Comparison of ENCODE assay signal across 8 cellular contexts in the genomic region with DNA sequence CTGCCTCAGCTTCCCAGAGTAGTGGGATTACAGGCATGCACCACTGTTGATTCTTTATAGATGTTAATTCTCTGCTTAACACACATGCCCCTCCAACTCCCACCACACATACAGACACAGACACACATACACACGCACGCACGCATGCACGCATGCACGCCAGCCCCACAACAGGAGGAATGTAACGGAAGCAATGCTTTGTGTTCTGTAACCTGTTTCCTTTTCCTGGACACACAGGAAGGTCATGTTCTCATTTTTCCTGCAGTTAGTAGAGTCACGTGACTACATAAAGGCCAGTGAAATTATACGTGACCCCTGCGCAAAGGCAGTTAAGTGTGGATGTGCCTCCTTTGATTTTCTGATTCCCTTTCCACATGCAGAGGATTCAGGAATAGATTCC. TPM values are rescaled to one million over a fixed set of nuclear protein-coding genes. Genes with fewer than 3 reads are reported as not detected.
DNase-seq lines count a peak whose midpoint lies in the region; FAIRE-seq and TF ChIP-seq lines count a peak whose summit lies in the region.
"Not testable (repeated sequence)": the region's sequence is repeated elsewhere in the genome, so short reads cannot be mapped to it uniquely, and the experiment has no call there.
"Had no signal": no experiment of that assay in that cellular context is flagged by ENCODE, and none has a peak within 500 bp of the region (broad histone marks: within the 10 kb centered on the region; RNA-seq: fewer than 3 reads in every experiment).

No MANE protein-coding gene starts in this region.

- peak; percentile 78 for FAIRE-seq in endothelial cell of umbilical vein (lab: Jason Lieb, UNC)

- H3K9ac ChIP-seq in endothelial cell of umbilical vein (replicated peaks; ENCODE audit: extremely low read depth, insufficient read depth, low read length); neural progenitor cell: not testable (repeated sequence)

- H3K4me1 ChIP-seq in SJCRH30; endothelial cell of umbilical vein (ENCODE audit: control insufficient read depth, extremely low read depth, insufficient read depth, low read length); neural progenitor cell: not testable (repeated sequence)
- H3K4me1 ChIP-seq in left ventricle myocardium inferior: peaks cover 34% of the 10 kb centered on the region

- not testable (repeated sequence) for H3K4me2 ChIP-seq in endothelial cell of umbilical vein (ENCODE audit: insufficient read depth, low read length); neural progenitor cell

- CTCF ChIA-PET in endothelial cell of umbilical vein (lab: Charles Lee): interaction anchor here (0.8 to 1.6 kb wide), 2 partner anchors 18 to 37 kb away, joined by 3 read pairs; no protein-coding TSS in a partner anchor

- H3K4me3 Mint-ChIP-seq in neural progenitor cell: not testable (repeated sequence)

- H3K9me1 ChIP-seq in endothelial cell of umbilical vein (replicated peaks; ENCODE audit: control insufficient read depth, extremely low read depth, insufficient read depth, low read length): not testable (repeated sequence)

- not testable (repeated sequence) for H3K9me3 Mint-ChIP-seq in neural progenitor cell

- H3K4me1 Mint-ChIP-seq in neural progenitor cell: not testable (repeated sequence)

- H3K79me2 ChIP-seq in endothelial cell of umbilical vein (ENCODE audit: control insufficient read depth, insufficient read depth, low read length); neural progenitor cell (ENCODE audit: low read depth): not testable (repeated sequence)

- H3K27ac ChIP-seq in SJCRH30 (peak overlapping the region; percentile 34; the same call in 1 of the 2 replicates), left ventricle myocardium inferior (replicated peaks) (peak overlapping the region; percentile 86)
- not testable (repeated sequence) for H3K27ac ChIP-seq in endothelial cell of umbilical vein (ENCODE audit: insufficient read depth, low read depth, low read length); neural progenitor cell

- not testable (repeated sequence) for H4K20me1 ChIP-seq in endothelial cell of umbilical vein (replicated peaks; ENCODE audit: control insufficient read depth, extremely low read depth, insufficient read depth, low read length); neural progenitor cell (ENCODE audit: low read depth)

- dilution Hi-C loops in endothelial cell of umbilical vein (cut with MboI; ENCODE audit: extremely low pct_ligation_motif_present, low sequenced_read_pairs): not testable (repeated sequence)

- intact Hi-C loops in endothelial cell of umbilical vein (cut with micrococcal nuclease); left ventricle myocardium inferior (cut with micrococcal nuclease): not testable (repeated sequence)

- H3K27me3 ChIP-seq in SJCRH30; endothelial cell of umbilical vein (ENCODE audit: control insufficient read depth in 2 of 2, insufficient read depth in 2 of 2, low read length in 2 of 2); left ventricle myocardium inferior (ENCODE audit: low read depth); neural progenitor cell: not testable (repeated sequence)

- not testable (repeated sequence) for H3K27me3 Mint-ChIP-seq in neural progenitor cell (ENCODE audit: insufficient read depth, low read depth)

- not testable (repeated sequence) for H3K36me3 Mint-ChIP-seq in neural progenitor cell

- not testable (repeated sequence) for TF ChIP-seq CTCF in endothelial cell of umbilical vein (IDR thresholded peaks at IDR 0.05; ENCODE audit: extremely low read depth in 1 of 2, insufficient read depth in 1 of 2, low read depth in 1 of 2, low read length in 2 of 2); left ventricle myocardium inferior (IDR thresholded peaks at IDR 0.05; ENCODE audit: borderline replicate concordance); neural progenitor cell (IDR thresholded peaks at IDR 0.05)

- not testable (repeated sequence) for H2AFZ ChIP-seq in endothelial cell of umbilical vein (ENCODE audit: low read depth, low read length); neural progenitor cell (replicated peaks)

- H3K27ac Mint-ChIP-seq in neural progenitor cell: peak overlapping the region; percentile 42

- POLR2A ChIA-PET in endothelial cell of umbilical vein (lab: Charles Lee): interaction anchor here (1.1 kb wide), 1 partner anchor 8 kb away, joined by 7 read pairs; a partner anchor contains a TSS

- not testable (repeated sequence) for TF ChIP-seq POLR2A in endothelial cell of umbilical vein (IDR thresholded peaks at IDR 0.05; ENCODE audit: low read depth, low read length)

- H3F3A ChIP-seq in neural progenitor cell (ENCODE audit: low read depth): not testable (repeated sequence)

- not testable (repeated sequence) for H3K36me3 ChIP-seq in SJCRH30; endothelial cell of umbilical vein (ENCODE audit: control insufficient read depth in 2 of 2, extremely low read depth in 1 of 2, insufficient read depth in 2 of 2, low read length in 2 of 2); left ventricle myocardium inferior; neural progenitor cell

- not testable (repeated sequence) for H3K4me3 ChIP-seq in SJCRH30; endothelial cell of umbilical vein (replicated peaks in 1 of 3; ENCODE audit: insufficient read depth in 1 of 3, low read depth in 1 of 3, low read length in 3 of 3); left ventricle myocardium inferior; neural progenitor cell

- BruUV-seq in endothelial cell of umbilical vein (replicated peaks; lab: Mats Ljungman, UMichigan): not testable (repeated sequence)

- DNase-seq in SJCRH30; left ventricle myocardium inferior; neural progenitor cell (ENCODE audit: low spot score): not testable (repeated sequence)
- DNase-seq in dermis blood vessel endothelial cell (peak; percentile 69), endothelial cell of umbilical vein (ENCODE audit: low read depth, low spot score) (peak; percentile 43), lung microvascular endothelial cell (ENCODE audit: low read depth in 2 of 2) (peak; percentile 54 to 93)

- H3K9me3 ChIP-seq in SJCRH30 (replicated peaks); endothelial cell of umbilical vein (replicated peaks; ENCODE audit: control insufficient read depth, insufficient read depth, low read length); left ventricle myocardium inferior (replicated peaks); neural progenitor cell (ENCODE audit: low read depth): not testable (repeated sequence)

RNA-seq across cellular contexts. Expression of a gene that starts 8.0 kb away (rescaled TPM):
- total RNA-seq in SJCRH30 (2014; rRNA removed; shearing (Covaris generic)): 33.5 and 34.2 TPM in 2 replicates
- total RNA-seq in dermis blood vessel endothelial cell: 269 and 319 TPM in 2 replicates
- 197 and 201 TPM in 2 replicates for total RNA-seq in endothelial cell of umbilical vein
- polyA plus RNA-seq in endothelial cell of umbilical vein: 56.0 and 59.0 TPM in 2 replicates
- polyA plus RNA-seq in endothelial cell of umbilical vein (2011; cell fraction: cytosol; rRNA removed): 34.9 and 37.7 TPM in 2 replicates
- polyA plus RNA-seq in endothelial cell of umbilical vein (2011; cell fraction: nucleus; rRNA removed): 164 and 190 TPM in 2 replicates
- polyA plus RNA-seq in endothelial cell of umbilical vein (2012): 51.7 and 108 TPM in 2 replicates
- polyA minus RNA-seq in endothelial cell of umbilical vein: 37.2 and 45.0 TPM in 2 replicates
- polyA minus RNA-seq in endothelial cell of umbilical vein (2011; cell fraction: cytosol; rRNA and poly(A)+ RNA removed): 7.0 TPM
- 46.6 and 75.9 TPM in 2 replicates for polyA minus RNA-seq in endothelial cell of umbilical vein (2011; cell fraction: nucleus; rRNA and poly(A)+ RNA removed)
- 245 TPM for total RNA-seq in left ventricle myocardium inferior
- 93.1 and 180 TPM in 2 replicates for total RNA-seq in lung microvascular endothelial cell
- total RNA-seq in neural progenitor cell (ENCODE audit: low replicate concordance): 14.1 and 24.0 TPM in 2 replicates

RNA-seq across cellular contexts. Expression of a gene that starts 34.2 kb away (rescaled TPM):
- 0.24 TPM in 1 of 2 replicates, not detected in the other for total RNA-seq in SJCRH30 (2014; rRNA removed; shearing (Covaris generic))
- total RNA-seq in dermis blood vessel endothelial cell: 18.7 and 33.7 TPM in 2 replicates
- total RNA-seq in endothelial cell of umbilical vein: 29.6 TPM in 2 replicates
- polyA plus RNA-seq in endothelial cell of umbilical vein: 87.1 and 132 TPM in 2 replicates
- polyA plus RNA-seq in endothelial cell of umbilical vein (2011; cell fraction: cytosol; rRNA removed): 35.4 and 66.1 TPM in 2 replicates
- polyA plus RNA-seq in endothelial cell of umbilical vein (2011; cell fraction: nucleus; rRNA removed): 27.3 and 31.4 TPM in 2 replicates
- 26.4 and 50.3 TPM in 2 replicates for polyA plus RNA-seq in endothelial cell of umbilical vein (2012)
- polyA minus RNA-seq in endothelial cell of umbilical vein: 12.0 and 16.9 TPM in 2 replicates
- polyA minus RNA-seq in endothelial cell of umbilical vein (2011; cell fraction: cytosol; rRNA and poly(A)+ RNA removed): 1.4 TPM
- polyA minus RNA-seq in endothelial cell of umbilical vein (2011; cell fraction: nucleus; rRNA and poly(A)+ RNA removed): 9.3 and 15.6 TPM in 2 replicates
- total RNA-seq in left ventricle myocardium inferior: 51.5 TPM
- 10.3 and 21.8 TPM in 2 replicates for total RNA-seq in lung microvascular endothelial cell
- total RNA-seq in neural progenitor cell (ENCODE audit: low replicate concordance): 7.4 and 13.9 TPM in 2 replicates

RNA-seq across cellular contexts. Expression of a gene that starts 49.6 kb away (rescaled TPM):
- 0.10 and 0.12 TPM in 2 replicates for total RNA-seq in SJCRH30 (2014; rRNA removed; shearing (Covaris generic))
- total RNA-seq in dermis blood vessel endothelial cell (0.33 TPM in 1 of 2 replicates, not detected in the other), endothelial cell of umbilical vein (0.49 and 0.65 TPM in 2 replicates), left ventricle myocardium inferior (20.7 TPM), lung microvascular endothelial cell (under 0.01 TPM in 2 replicates), neural progenitor cell (ENCODE audit: low replicate concordance) (1.5 and 3.7 TPM in 2 replicates)
- polyA plus RNA-seq in endothelial cell of umbilical vein: 0.43 and 0.59 TPM in 2 replicates
- 0.25 and 0.45 TPM in 2 replicates for polyA plus RNA-seq in endothelial cell of umbilical vein (2011; cell fraction: cytosol; rRNA removed)
- 2.2 and 2.4 TPM in 2 replicates for polyA plus RNA-seq in endothelial cell of umbilical vein (2011; cell fraction: nucleus; rRNA removed)
- 0.32 and 0.44 TPM in 2 replicates for polyA plus RNA-seq in endothelial cell of umbilical vein (2012)
- polyA minus RNA-seq in endothelial cell of umbilical vein: 0.39 and 1.0 TPM in 2 replicates
- 5.3 TPM for polyA minus RNA-seq in endothelial cell of umbilical vein (2011; cell fraction: cytosol; rRNA and poly(A)+ RNA removed)
- 0.53 and 0.58 TPM in 2 replicates for polyA minus RNA-seq in endothelial cell of umbilical vein (2011; cell fraction: nucleus; rRNA and poly(A)+ RNA removed)
- total RNA-seq: CD4-positive, CD25-positive, alpha-beta regulatory T cell; GM23248 had no signal
